ENCODE assay signal across 1 cellular context in genomic region chr17:40463122-40463550, GRCh38.
TF ChIP-seq lines count a peak whose summit lies in the region.

No MANE protein-coding gene starts in this region.

TF ChIP-seq in HepG2, 621 proteins besides CTCF, POLR2A, EP300 and RAD21 (continues in another document):
- TF ChIP-seq NCOA2 (CRISPR knock-in tag; IDR thresholded peaks at IDR 0.05) (no peak), IKZF1 (IDR thresholded peaks at IDR 0.05) (no peak), ZSCAN12 (CRISPR knock-in tag; IDR thresholded peaks at IDR 0.05) (no peak), THAP11 (CRISPR knock-in tag; IDR thresholded peaks at IDR 0.05) (no peak), ZBTB21 (CRISPR knock-in tag; IDR thresholded peaks at IDR 0.05) (no peak), ZNF704 (CRISPR knock-in tag; IDR thresholded peaks at IDR 0.05; ENCODE audit: borderline replicate concordance) (no peak), SNAI1 (CRISPR knock-in tag; IDR thresholded peaks at IDR 0.05; ENCODE audit: borderline replicate concordance) (no peak), SRY (CRISPR knock-in tag; IDR thresholded peaks at IDR 0.05) (0 out of 2 replicates have a peak, but pooled peaks have one; percentile 62), ZNF20 (CRISPR knock-in tag; IDR thresholded peaks at IDR 0.05) (no peak), CEBPG (CRISPR knock-in tag; IDR thresholded peaks at IDR 0.05) (no peak), DR1 (CRISPR knock-in tag; IDR thresholded peaks at IDR 0.05) (no peak), TCF12 (IDR thresholded peaks at IDR 0.05) (no peak), TCF12 (CRISPR knock-in tag; IDR thresholded peaks at IDR 0.05) (0 out of 2 replicates have a peak, but pooled peaks have one; percentile 5), LCORL (IDR thresholded peaks at IDR 0.05) (no peak), LCORL (CRISPR knock-in tag; IDR thresholded peaks at IDR 0.05) (peak; percentile 79), SPEN (CRISPR knock-in tag; IDR thresholded peaks at IDR 0.05; ENCODE audit: low read depth) (no peak), GATA4 (IDR thresholded peaks at IDR 0.05; ENCODE audit: borderline replicate concordance, low read depth) (no peak), DRAP1 (CRISPR knock-in tag; IDR thresholded peaks at IDR 0.05) (no peak), SCMH1 (CRISPR knock-in tag; IDR thresholded peaks at IDR 0.05; ENCODE audit: borderline replicate concordance) (no peak), CBX2 (IDR thresholded peaks at IDR 0.05; ENCODE audit: low read depth, low read length) (no peak), CBX2 (CRISPR knock-in tag; IDR thresholded peaks at IDR 0.05; ENCODE audit: low read depth) (no peak), IRF1 (CRISPR knock-in tag; IDR thresholded peaks at IDR 0.05; ENCODE audit: low read depth) (no peak), NR3C1 (CRISPR knock-in tag; IDR thresholded peaks at IDR 0.05) (no peak), TAF15 (IDR thresholded peaks at IDR 0.05; ENCODE audit: low read depth, low read length, poor library complexity, severe bottlenecking) (no peak), ZNF264 (CRISPR knock-in tag; IDR thresholded peaks at IDR 0.05) (no peak), SALL1 (CRISPR knock-in tag; IDR thresholded peaks at IDR 0.05) (peak; percentile 21; the same call in 1 of the 2 replicates), ZUFSP (CRISPR knock-in tag; IDR thresholded peaks at IDR 0.05; ENCODE audit: borderline replicate concordance) (no peak), ZFP90 (CRISPR knock-in tag; IDR thresholded peaks at IDR 0.05; ENCODE audit: borderline replicate concordance) (no peak), DPF2 (CRISPR knock-in tag; IDR thresholded peaks at IDR 0.05; ENCODE audit: borderline replicate concordance, low read depth) (no peak), ZNF460 (CRISPR knock-in tag; IDR thresholded peaks at IDR 0.05; ENCODE audit: borderline replicate concordance) (no peak), ZMYM3 (CRISPR knock-in tag; IDR thresholded peaks at IDR 0.05) (0 out of 2 replicates have a peak, but pooled peaks have one; percentile 8), ZFP91 (CRISPR knock-in tag; IDR thresholded peaks at IDR 0.05; ENCODE audit: borderline replicate concordance) (no peak), ZNF580 (CRISPR knock-in tag; IDR thresholded peaks at IDR 0.05; ENCODE audit: borderline replicate concordance, low read depth) (no peak; the same call in 1 of the 2 replicates), ASH2L (IDR thresholded peaks at IDR 0.05; ENCODE audit: insufficient read length, low read depth, low read length) (no peak), ZNF687 (CRISPR knock-in tag; IDR thresholded peaks at IDR 0.05) (peak; percentile 54), FOXP4 (CRISPR knock-in tag; IDR thresholded peaks at IDR 0.05) (no peak), AGO1 (IDR thresholded peaks at IDR 0.05; ENCODE audit: low read depth, low read length, poor library complexity, severe bottlenecking) (no peak), ZBTB39 (CRISPR knock-in tag; IDR thresholded peaks at IDR 0.05) (no peak), ZNF800 (CRISPR knock-in tag; IDR thresholded peaks at IDR 0.05) (no peak)
